8 cellular contexts compared by ENCODE assay signal in genomic region chr2:204027105-204027504, GRCh38.
DNase-seq lines count a peak whose midpoint lies in the region; ATAC-seq and TF ChIP-seq lines count a peak whose summit lies in the region.

No MANE protein-coding gene starts in this region.

- intact Hi-C loops in tibial artery (cut with DNase I; ENCODE audit: low total_unique reads) = no loop called here

- peaks cover 12% of the 10 kb centered on the region for H3K4me1 Mint-ChIP-seq in activated T-helper 17 cell treated with anti-CD3 and anti-CD28 coated beads, Interleukin-2, amount 50 U/mL, for 72 hours
- peaks cover 27% of the 10 kb centered on the region for H3K4me1 Mint-ChIP-seq in type B pancreatic cell (ENCODE audit: unreplicated experiment)
- no peaks in the 10 kb centered on the region; the same call in 1 of the 2 replicates for H3K4me1 Mint-ChIP-seq in WTC11

- no peaks in the 10 kb centered on the region for H3K9me3 Mint-ChIP-seq in activated T-helper 17 cell treated with anti-CD3 and anti-CD28 coated beads, Interleukin-2, amount 50 U/mL, for 72 hours
- no peaks in the 10 kb centered on the region for H3K9me3 Mint-ChIP-seq in type B pancreatic cell
- peaks cover 6% of the 10 kb centered on the region for H3K9me3 Mint-ChIP-seq in WTC11

- CTCF ChIA-PET in WTC11 (lab: Charles Lee) = interaction anchor here (0.7 kb wide), 1 partner anchor 10 kb away, joined by 3 read pairs; no protein-coding TSS in a partner anchor

- H3K36me3 Mint-ChIP-seq in activated T-helper 17 cell treated with anti-CD3 and anti-CD28 coated beads, Interleukin-2, amount 50 U/mL, for 72 hours (ENCODE audit: low read depth) = no peaks in the 10 kb centered on the region
- no peaks in the 10 kb centered on the region for H3K36me3 Mint-ChIP-seq in type B pancreatic cell
- 0 out of 2 replicates have a peak, but pooled peaks cover 4% of the 10 kb centered on the region for H3K36me3 Mint-ChIP-seq in WTC11

- TF ChIP-seq CTCF in type B pancreatic cell (conservative IDR thresholded peaks at IDR 0.05) (no peak), tibial artery (IDR thresholded peaks at IDR 0.05) (no peak), WTC11 (IDR thresholded peaks at IDR 0.05) (no peak)

- H3K4me1 ChIP-seq in tibial artery = peaks cover 0 to 37% (median 14%) of the 10 kb centered on the region in 4 donors

- peak; percentile 44 for DNase-seq in EL
- no peak for DNase-seq in type B pancreatic cell (ENCODE audit: extremely low spot score, unreplicated experiment)
- DNase-seq in OCI-M2 (lab: John Stamatoyannopoulos, UW; ENCODE audit: unreplicated experiment) = no peak
- no peak for DNase-seq in tibial artery
- DNase-seq in WTC11 (ENCODE audit: low spot score) = no peak

- no peak overlapping the region for H3K27ac ChIP-seq in tibial artery

- H3K27ac Mint-ChIP-seq in activated T-helper 17 cell treated with anti-CD3 and anti-CD28 coated beads, Interleukin-2, amount 50 U/mL, for 72 hours = peak overlapping the region; percentile 91
- H3K27ac Mint-ChIP-seq in type B pancreatic cell = no peak overlapping the region
- no peak overlapping the region for H3K27ac Mint-ChIP-seq in WTC11

- no peaks in the 10 kb centered on the region for H3K9me3 ChIP-seq in tibial artery

- peak; percentile 84 for ATAC-seq in GM19455 (IDR thresholded peaks at IDR 0.05; ENCODE audit: unreplicated experiment)
- peak; percentile 94 for ATAC-seq in HG03442 (IDR thresholded peaks at IDR 0.05; ENCODE audit: unreplicated experiment)
- peak; percentile 93 for ATAC-seq in activated T-helper 17 cell treated with anti-CD3 and anti-CD28 coated beads, Interleukin-2, amount 50 U/mL, for 72 hours (replicated peaks)
- ATAC-seq in WTC11 = no peak

- H3K4me3 ChIP-seq in tibial artery = no peak overlapping the region

- H3K27me3 ChIP-seq in tibial artery = no peaks in the 10 kb centered on the region

- no peaks in the 10 kb centered on the region for H3K36me3 ChIP-seq in tibial artery

- H3K27me3 Mint-ChIP-seq in activated T-helper 17 cell treated with anti-CD3 and anti-CD28 coated beads, Interleukin-2, amount 50 U/mL, for 72 hours = no peaks in the 10 kb centered on the region
- H3K27me3 Mint-ChIP-seq in type B pancreatic cell (no peaks in the 10 kb centered on the region), WTC11 (ENCODE audit: low read depth) (peaks cover 4% of the 10 kb centered on the region; the same call in 1 of the 2 replicates)

- H3K4me3 Mint-ChIP-seq in activated T-helper 17 cell treated with anti-CD3 and anti-CD28 coated beads, Interleukin-2, amount 50 U/mL, for 72 hours = peak overlapping the region; percentile 45
- H3K4me3 Mint-ChIP-seq in type B pancreatic cell = no peak overlapping the region
- H3K4me3 Mint-ChIP-seq in WTC11 = no peak overlapping the region

- POLR2A ChIA-PET in WTC11 (lab: Charles Lee) = no interaction called here

TF ChIP-seq in WTC11, 78 proteins besides CTCF, POLR2A, EP300 and RAD21:
- TF ChIP-seq JUN (CRISPR knock-in tag; IDR thresholded peaks at IDR 0.05) (no peak), CREB1 (CRISPR knock-in tag; IDR thresholded peaks at IDR 0.05) (no peak), TEAD4 (CRISPR knock-in tag; IDR thresholded peaks at IDR 0.05) (no peak), NFYB (CRISPR knock-in tag; conservative IDR thresholded peaks at IDR 0.05; ENCODE audit: low read depth) (no peak), ZSCAN18 (CRISPR knock-in tag; IDR thresholded peaks at IDR 0.05) (no peak), CBFB (CRISPR knock-in tag; IDR thresholded peaks at IDR 0.05; ENCODE audit: low read depth) (no peak), ZNF423 (CRISPR knock-in tag; IDR thresholded peaks at IDR 0.05) (no peak), NR1H2 (CRISPR knock-in tag; IDR thresholded peaks at IDR 0.05) (no peak), ZMAT4 (CRISPR knock-in tag; IDR thresholded peaks at IDR 0.05) (no peak), ZNF532 (CRISPR knock-in tag; IDR thresholded peaks at IDR 0.05; ENCODE audit: borderline replicate concordance) (no peak), MLX (CRISPR knock-in tag; IDR thresholded peaks at IDR 0.05) (no peak), TP53 (CRISPR knock-in tag; IDR thresholded peaks at IDR 0.05) (no peak), EMX1 (CRISPR knock-in tag; IDR thresholded peaks at IDR 0.05) (no peak), CDX4 (CRISPR knock-in tag; IDR thresholded peaks at IDR 0.05; ENCODE audit: borderline replicate concordance) (no peak), GTF2I (CRISPR knock-in tag; conservative IDR thresholded peaks at IDR 0.05) (no peak), JAZF1 (CRISPR knock-in tag; IDR thresholded peaks at IDR 0.05) (no peak), HMGA2 (CRISPR knock-in tag; IDR thresholded peaks at IDR 0.05) (no peak), SOX15 (CRISPR knock-in tag; IDR thresholded peaks at IDR 0.05) (no peak), PRRX2 (CRISPR knock-in tag; IDR thresholded peaks at IDR 0.05) (no peak)
TF ChIP-seq in WTC11: peak in this region for 0.
